ENCODE assay signal across 16 cellular contexts in the genomic region with DNA sequence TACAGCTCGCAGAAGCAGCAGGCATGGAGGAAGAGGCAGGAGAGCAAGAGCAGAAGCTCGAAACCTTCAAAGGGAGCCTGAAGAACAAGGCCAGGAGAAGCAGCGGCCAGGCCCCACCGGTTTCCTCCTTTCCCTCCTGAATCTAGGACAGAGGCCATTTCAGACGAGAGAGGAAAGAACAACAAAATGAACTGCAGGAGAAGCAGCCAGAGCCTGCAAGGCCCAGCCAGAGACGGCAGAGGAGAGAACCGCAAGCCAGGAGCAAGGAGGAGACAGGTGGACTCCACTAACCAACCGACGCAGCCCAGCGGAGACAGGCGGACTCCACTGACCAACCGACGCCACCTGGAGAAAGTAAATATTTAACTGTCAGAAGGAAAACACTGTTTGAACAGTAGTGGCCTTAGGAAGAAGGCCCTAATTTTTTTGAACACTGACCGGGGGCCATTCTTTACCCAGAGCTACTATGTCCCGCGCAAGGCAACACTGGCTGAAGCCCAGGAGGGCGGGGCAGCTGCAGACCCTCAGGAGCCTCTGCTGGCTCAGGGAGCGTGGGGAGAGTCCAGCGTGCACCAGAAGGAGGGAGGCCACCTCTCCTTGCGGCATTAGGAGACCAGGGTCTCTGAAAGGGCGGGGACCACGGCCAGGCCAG.
A peak's percentile ranks its signal among the peaks of the same experiment; 100 is the strongest.
DNase-seq lines count a peak whose midpoint lies in the region; ATAC-seq and TF ChIP-seq lines count a peak whose summit lies in the region.
"Had no signal": no experiment of that assay in that cellular context is flagged by ENCODE, and none has a peak within 500 bp of the region (broad histone marks: within the 10 kb centered on the region; RNA-seq: fewer than 3 reads in every experiment).

No MANE protein-coding gene starts in this region.

- DNase-seq in HT-29 (ENCODE audit: low spot score), result peak; percentile 38
- peak; percentile 38 for DNase-seq in NCI-H510A (lab: John Stamatoyannopoulos, UW)
- DNase-seq in islet precursor cell, result peak; percentile 45
- peak; percentile 40 for DNase-seq in prostate gland (ENCODE audit: low spot score)
- no peak for DNase-seq in amniotic stem cell (lab: John Stamatoyannopoulos, UW)
- DNase-seq in NCI-H128 (lab: John Stamatoyannopoulos, UW; ENCODE audit: unreplicated experiment), result no peak
- no peak for DNase-seq in foreskin fibroblast
- DNase-seq: activated CD4-positive, alpha-beta T cell treated with anti-CD3 and anti-CD28 coated beads for 1 hour; activated gamma-delta T cell treated with Interleukin-2 at 50 U/mL for 16 hours; DMS 273 treated with DMSO at 0.1 percent for 48 hours; gastrocnemius medialis; NCI-H2081 treated with DMSO at 0.1 percent for 48 hours had no signal

- H3K4me3 Mint-ChIP-seq in stimulated activated memory B cell treated with anti-CD40 and anti-IgM and Interleukin-4, amounts not matched to agents 10 μg/mL and 1 μg/mL and 100 μg/mL, for 72 hours, result no peak overlapping the region
- H3K4me3 Mint-ChIP-seq: B cell; stimulated activated naive CD8-positive, alpha-beta T cell treated with anti-CD3 and anti-CD28 coated beads, Interleukin-15, Interleukin-2, amounts not matched to agents 100 ng/mL and 50 ng/mL, for 24 hours had no signal

- peak overlapping the region in 1 of 2 donors; percentile 52 for H3K27ac ChIP-seq in prostate gland
- H3K27ac ChIP-seq: gastrocnemius medialis, RWPE1 had no signal

- H3K36me3 Mint-ChIP-seq in stimulated activated memory B cell treated with anti-CD40 and anti-IgM and Interleukin-4, amounts not matched to agents 10 μg/mL and 1 μg/mL and 100 μg/mL, for 72 hours, result no peaks in the 10 kb centered on the region

- H3K27ac Mint-ChIP-seq in stimulated activated memory B cell treated with anti-CD40 and anti-IgM and Interleukin-4, amounts not matched to agents 10 μg/mL and 1 μg/mL and 100 μg/mL, for 72 hours, result no peak overlapping the region
- H3K27ac Mint-ChIP-seq: B cell; stimulated activated naive CD8-positive, alpha-beta T cell treated with anti-CD3 and anti-CD28 coated beads, Interleukin-15, Interleukin-2, amounts not matched to agents 100 ng/mL and 50 ng/mL, for 24 hours had no signal

- intact Hi-C loops in prostate gland (cut with DNase I), result no loop called here

- H3K9me3 ChIP-seq in prostate gland, result no peaks in the 10 kb centered on the region
- H3K9me3 ChIP-seq: gastrocnemius medialis had no signal

- WGBS in prostate gland, result 76% methylated on average over 20 of the region's 22 CpGs

- H3K27me3 ChIP-seq in prostate gland (replicated peaks; ENCODE audit: insufficient read depth), result no peaks in the 10 kb centered on the region
- H3K27me3 ChIP-seq: gastrocnemius medialis had no signal

- no peaks in the 10 kb centered on the region for H3K4me1 ChIP-seq in prostate gland (replicated peaks)
- H3K4me1 ChIP-seq: gastrocnemius medialis had no signal

- TF ChIP-seq CTCF in prostate gland (IDR thresholded peaks at IDR 0.05) (no peak), foreskin fibroblast (IDR thresholded peaks at IDR 0.05; ENCODE audit: low read depth, low read length) (no peak)

- TF ChIP-seq POLR2A in prostate gland (IDR thresholded peaks at IDR 0.05), result no peak

- H3K4me1 Mint-ChIP-seq in stimulated activated memory B cell treated with anti-CD40 and anti-IgM and Interleukin-4, amounts not matched to agents 10 μg/mL and 1 μg/mL and 100 μg/mL, for 72 hours, result no peaks in the 10 kb centered on the region
- H3K4me1 Mint-ChIP-seq: B cell had no signal

- H3K4me3 ChIP-seq in prostate gland, result no peak overlapping the region
- H3K4me3 ChIP-seq in foreskin fibroblast (ENCODE audit: low read depth in 1 of 2, low read length in 2 of 2), result no peak overlapping the region
- H3K4me3 ChIP-seq: gastrocnemius medialis had no signal

- no peaks in the 10 kb centered on the region for H3K36me3 ChIP-seq in prostate gland
- H3K36me3 ChIP-seq: gastrocnemius medialis had no signal

- no peaks in the 10 kb centered on the region for H3K27me3 Mint-ChIP-seq in stimulated activated memory B cell treated with anti-CD40 and anti-IgM and Interleukin-4, amounts not matched to agents 10 μg/mL and 1 μg/mL and 100 μg/mL, for 72 hours
- H3K27me3 Mint-ChIP-seq: B cell; stimulated activated naive CD8-positive, alpha-beta T cell treated with anti-CD3 and anti-CD28 coated beads, Interleukin-15, Interleukin-2, amounts not matched to agents 100 ng/mL and 50 ng/mL, for 24 hours had no signal

- ATAC-seq in stimulated activated memory B cell treated with anti-CD40 and anti-IgM and Interleukin-4, amounts not matched to agents 10 μg/mL and 1 μg/mL and 100 μg/mL, for 72 hours, result no peak
- ATAC-seq: gastrocnemius medialis had no signal

- peaks cover 6% of the 10 kb centered on the region for H3K9me3 Mint-ChIP-seq in stimulated activated memory B cell treated with anti-CD40 and anti-IgM and Interleukin-4, amounts not matched to agents 10 μg/mL and 1 μg/mL and 100 μg/mL, for 72 hours

Comparison
In these comparisons a context has a peak if more than half of its experiments do, and no peak if none do; other contexts are left out.
1. DNase-seq: peak in HT-29 (single experiment), NCI-H510A (single experiment), islet precursor cell (single experiment) and prostate gland (single experiment); none in amniotic stem cell (single experiment), NCI-H128 (single experiment) and foreskin fibroblast (0 of 2).